In genomic region chr10:49556723-49557122, GRCh38 we compare ENCODE assay signal across 1 cellular context.
TF ChIP-seq lines count a peak whose summit lies in the region.

No MANE protein-coding gene starts in this region.

TF ChIP-seq in GM12878, 131 proteins besides CTCF, POLR2A, EP300 and RAD21:
- TF ChIP-seq DPF2 (IDR thresholded peaks at IDR 0.05), result no peak
- no peak for TF ChIP-seq ZNF274 (IDR thresholded peaks at IDR 0.05; ENCODE audit: insufficient read depth, insufficient read length)
- TF ChIP-seq SIN3A (IDR thresholded peaks at IDR 0.05; ENCODE audit: low read depth, low read length), result no peak
- TF ChIP-seq FOXM1 (IDR thresholded peaks at IDR 0.05; ENCODE audit: low read depth, low read length), result no peak
- TF ChIP-seq ZNF592 (IDR thresholded peaks at IDR 0.05), result no peak
- no peak for TF ChIP-seq NKRF (conservative IDR thresholded peaks at IDR 0.05)
- no peak for TF ChIP-seq CBX3 (IDR thresholded peaks at IDR 0.05; ENCODE audit: borderline replicate concordance, low read depth)
- no peak for TF ChIP-seq CEBPZ (IDR thresholded peaks at IDR 0.05; ENCODE audit: low read depth, low read length)
- TF ChIP-seq ZNF24 (IDR thresholded peaks at IDR 0.05), result no peak
- TF ChIP-seq PKNOX1 (IDR thresholded peaks at IDR 0.05), result no peak
- TF ChIP-seq RELA (IDR thresholded peaks at IDR 0.05; ENCODE audit: borderline replicate concordance, partially characterized antibody), result no peak
- no peak for TF ChIP-seq E2F4 (IDR thresholded peaks at IDR 0.05; ENCODE audit: low read depth, low read length)
- TF ChIP-seq SMAD5 (IDR thresholded peaks at IDR 0.05; ENCODE audit: low read depth), result no peak
- TF ChIP-seq ZNF622 (IDR thresholded peaks at IDR 0.05), result no peak
- TF ChIP-seq BACH1 (IDR thresholded peaks at IDR 0.05; ENCODE audit: borderline replicate concordance), result no peak
- TF ChIP-seq CHD2 (IDR thresholded peaks at IDR 0.05; ENCODE audit: borderline replicate concordance, low read depth, low read length), result no peak
